2 cellular contexts compared by ENCODE assay signal in genomic region chr9:128529191-128529590, GRCh38.
TF ChIP-seq lines count a peak whose summit lies in the region.

No MANE protein-coding gene starts in this region.

TF ChIP-seq in HepG2, 621 proteins besides CTCF, POLR2A, EP300 and RAD21:
- no peak for TF ChIP-seq ZNF691 (CRISPR knock-in tag; IDR thresholded peaks at IDR 0.05; ENCODE audit: borderline replicate concordance, low read depth)
- no peak for TF ChIP-seq NFYB (CRISPR knock-in tag; IDR thresholded peaks at IDR 0.05)
- no peak for TF ChIP-seq NFE2 (CRISPR knock-in tag; IDR thresholded peaks at IDR 0.05)
- no peak for TF ChIP-seq IRF1 (CRISPR knock-in tag; IDR thresholded peaks at IDR 0.05; ENCODE audit: low read depth)
- TF ChIP-seq ZNF879 (CRISPR knock-in tag; IDR thresholded peaks at IDR 0.05): no peak
- TF ChIP-seq ZBTB34 (CRISPR knock-in tag; IDR thresholded peaks at IDR 0.05): no peak
- TF ChIP-seq NBN (conservative IDR thresholded peaks at IDR 0.05): no peak
- TF ChIP-seq NFIC (IDR thresholded peaks at IDR 0.05; ENCODE audit: low read length): no peak
- TF ChIP-seq FOXA3 (CRISPR knock-in tag; IDR thresholded peaks at IDR 0.05): no peak
- no peak for TF ChIP-seq REPIN1 (CRISPR knock-in tag; IDR thresholded peaks at IDR 0.05; ENCODE audit: borderline replicate concordance, low read depth)
- no peak for TF ChIP-seq ZMYM2 (CRISPR knock-in tag; IDR thresholded peaks at IDR 0.05)
- TF ChIP-seq MZF1 (CRISPR knock-in tag; IDR thresholded peaks at IDR 0.05; ENCODE audit: borderline replicate concordance): no peak
- TF ChIP-seq FOXC1 (CRISPR knock-in tag; IDR thresholded peaks at IDR 0.05; ENCODE audit: borderline replicate concordance): no peak
- no peak for TF ChIP-seq GLI4 (CRISPR knock-in tag; IDR thresholded peaks at IDR 0.05; ENCODE audit: borderline replicate concordance)
- no peak for TF ChIP-seq ZBTB46 (CRISPR knock-in tag; IDR thresholded peaks at IDR 0.05; ENCODE audit: borderline replicate concordance)
- TF ChIP-seq BORCS8-MEF2B (CRISPR knock-in tag; IDR thresholded peaks at IDR 0.05): no peak
- TF ChIP-seq SATB2 (CRISPR knock-in tag; IDR thresholded peaks at IDR 0.05): no peak
- no peak for TF ChIP-seq NCOR1 (IDR thresholded peaks at IDR 0.05; ENCODE audit: borderline replicate concordance, low read length)
- no peak for TF ChIP-seq ATF5 (CRISPR knock-in tag; IDR thresholded peaks at IDR 0.05; ENCODE audit: low read depth)
TF ChIP-seq in HepG2: peak in this region for 0.

TF ChIP-seq in endothelial cell of umbilical vein, 7 proteins besides CTCF, POLR2A, EP300 and RAD21:
- no peak for TF ChIP-seq MAX (IDR thresholded peaks at IDR 0.05; ENCODE audit: insufficient read depth, insufficient read length)
